In the genomic region with DNA sequence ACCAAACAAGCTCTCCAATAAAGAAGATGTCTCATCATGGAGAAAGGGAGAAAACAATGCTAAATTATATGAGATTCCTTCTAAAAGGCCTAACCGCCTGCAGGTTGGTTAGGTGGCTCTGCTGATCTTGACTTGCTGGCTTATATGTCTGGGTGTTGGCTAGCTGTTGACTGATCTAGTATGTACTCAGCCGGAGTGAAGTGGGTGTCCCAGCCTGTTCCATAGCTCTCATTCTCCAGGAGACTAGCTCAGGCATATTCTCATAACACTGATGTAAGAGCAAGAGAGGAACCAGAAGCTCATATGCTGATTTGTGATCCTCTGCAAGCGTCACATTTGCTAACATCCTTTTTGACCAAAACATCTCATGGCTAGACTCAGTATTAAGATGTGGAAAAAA, we compare ENCODE assay signal across 19 cellular contexts.
DNase-seq lines count a peak whose midpoint lies in the region; ATAC-seq, FAIRE-seq and TF ChIP-seq lines count a peak whose summit lies in the region.
"Had no signal": no experiment of that assay in that cellular context is flagged by ENCODE, and none has a peak within 500 bp of the region (broad histone marks: within the 10 kb centered on the region; RNA-seq: fewer than 3 reads in every experiment).

No MANE protein-coding gene starts in this region.

- no peak overlapping the region for H2BK5ac ChIP-seq in H1 (ENCODE audit: low read depth, low read length)

- H3K14ac ChIP-seq in H1 (ENCODE audit: insufficient read length), result no peak overlapping the region

- no peaks in the 10 kb centered on the region; a peak in 1 of 4 replicates for H3K9me3 ChIP-seq in H1 (ENCODE audit: insufficient read depth in 2 of 2, low read depth in 1 of 2, low read length in 1 of 2)
- H3K9me3 ChIP-seq: BLaER1, HAP-1 had no signal

- POLR2A ChIA-PET in H1 (lab: Charles Lee; ENCODE audit: partially characterized antibody), result no interaction called here

- H3K23ac ChIP-seq in H1 (ENCODE audit: insufficient read length), result no peak overlapping the region

- H3K18ac ChIP-seq in H1 (ENCODE audit: extremely low read depth, low read length), result no peak overlapping the region

- no peak overlapping the region for H4K8ac ChIP-seq in H1 (ENCODE audit: extremely low read depth, insufficient read depth, low read length)

- no peak overlapping the region for H2BK15ac ChIP-seq in H1 (ENCODE audit: low read length)

- no peaks in the 10 kb centered on the region for H3K4me1 ChIP-seq in H1 (replicated peaks in 1 of 4; ENCODE audit: control insufficient read depth in 3 of 4, insufficient read depth in 4 of 4, low read length in 3 of 4)
- H3K4me1 ChIP-seq: BLaER1, HAP-1 had no signal

- no peak overlapping the region for H2AK5ac ChIP-seq in H1 (ENCODE audit: low read depth, low read length)

- no peaks in the 10 kb centered on the region for H3K23me2 ChIP-seq in H1 (ENCODE audit: low read depth, low read length)

- no peaks in the 10 kb centered on the region for H3K79me1 ChIP-seq in H1 (ENCODE audit: low read depth, low read length)

- no peak overlapping the region for H3K9ac ChIP-seq in H1 (replicated peaks in 1 of 4; ENCODE audit: extremely low read depth in 1 of 4, low read depth in 3 of 4, low read length in 3 of 4)
- H3K9ac ChIP-seq: BLaER1 had no signal

- H3K56ac ChIP-seq in H1 (replicated peaks; ENCODE audit: insufficient read length, low read depth, low read length), result no peak overlapping the region

- CTCF ChIA-PET in H1 (lab: Charles Lee; ENCODE audit: partially characterized antibody), result interaction anchor here (0.6 kb wide), 1 partner anchor 215 kb away, joined by 3 read pairs; no protein-coding TSS in a partner anchor

- no peaks in the 10 kb centered on the region for H3K27me3 ChIP-seq in H1 (replicated peaks in 1 of 4; ENCODE audit: control insufficient read depth in 3 of 4, extremely low read depth in 1 of 4, insufficient read depth in 3 of 4, low read length in 3 of 4)
- H3K27me3 ChIP-seq: BLaER1 had no signal

- H2BK20ac ChIP-seq in H1 (ENCODE audit: low read length), result no peak overlapping the region

- intact Hi-C loops in Right ventricle myocardium inferior (cut with DNase I), result no loop called here
- intact Hi-C loops in cardiac septum (cut with DNase I), result no loop called here

- H2BK120ac ChIP-seq in H1 (replicated peaks; ENCODE audit: low read depth, low read length), result no peak overlapping the region

- H2BK12ac ChIP-seq in H1 (ENCODE audit: low read depth, low read length), result no peak overlapping the region

- ATAC-seq in Right ventricle myocardium inferior, result peak; percentile 31
- ATAC-seq: GM12878 had no signal

- no peak overlapping the region for H4K5ac ChIP-seq in H1 (ENCODE audit: insufficient read length, low read depth, low read length)

- FAIRE-seq in H1 (lab: Jason Lieb, UNC), result no peak
- FAIRE-seq: GM12878, GM19239, HTR-8/SVneo had no signal

- no peak overlapping the region for H4K91ac ChIP-seq in H1 (replicated peaks; ENCODE audit: insufficient read length, low read length)

- H3K79me2 ChIP-seq in H1 (ENCODE audit: control insufficient read depth in 1 of 2, insufficient read depth in 2 of 2, low read length in 2 of 2), result no peaks in the 10 kb centered on the region

- H3K36me3 ChIP-seq in H1 (ENCODE audit: control insufficient read depth in 2 of 4, insufficient read depth in 4 of 4, low read length in 3 of 4), result no peaks in the 10 kb centered on the region
- H3K36me3 ChIP-seq: BLaER1, HAP-1 had no signal

- WGBS in H1 (ENCODE audit: extremely low coverage in 1 of 2, insufficient coverage in 1 of 2, insufficient read length in 1 of 2, insufficient replicate concordance in 2 of 2, low coverage in 1 of 2, low lambda C conversion rate in 2 of 2, missing lambda C conversion rate in 1 of 2), 2 experiments, result 90% methylated on average over 3 of the region's 3 CpGs; no CpG with 5 or more reads in 1 of the 2 experiments

- DNase-seq in Right ventricle myocardium inferior (ENCODE audit: missing footprints) (no peak), cardiac septum (ENCODE audit: low spot score) (no peak), DMS53 (lab: John Stamatoyannopoulos, UW) (peak; percentile 50), NCI-H2029 treated with DMSO at 0.1 percent for 48 hours (lab: John Stamatoyannopoulos, UW) (peak; percentile 36), H1 (ENCODE audit: low read depth in 1 of 2, low spot score in 2 of 2) (no peak), NCI-H226 (no peak), NCI-H69 (lab: John Stamatoyannopoulos, UW) (no peak), iPS-NIHi7 (ENCODE audit: extremely low spot score) (no peak)
- DNase-seq: 8988T; CD4-positive, alpha-beta memory T cell; DMS153; DND-41; EL; IMR-90 had no signal

- H3K4me3 ChIP-seq in H1 (ENCODE audit: extremely low read depth in 1 of 4, insufficient read depth in 2 of 4, low read depth in 3 of 4, low read length in 4 of 4), result no peak overlapping the region
- H3K4me3 ChIP-seq: BLaER1, GM12878, HAP-1 had no signal

- no peak for TF ChIP-seq RAD21 in H1 (IDR thresholded peaks at IDR 0.05 in 1 of 2, conservative IDR thresholded peaks at IDR 0.05 in 1 of 2; ENCODE audit: low read depth in 2 of 2, low read length in 2 of 2)

- H3K4me2 ChIP-seq in H1 (ENCODE audit: insufficient read depth in 1 of 2, low read depth in 2 of 2, low read length in 2 of 2), result no peak overlapping the region
- H3K4me2 ChIP-seq: BLaER1 had no signal

- H2AFZ ChIP-seq in H1 (ENCODE audit: low read length), result peak overlapping the region; percentile 32; the same call in 1 of the 2 replicates

- H4K20me1 ChIP-seq in H1 (replicated peaks in 1 of 2; ENCODE audit: control insufficient read depth in 1 of 2, insufficient read depth in 2 of 2, low read length in 2 of 2), result no peaks in the 10 kb centered on the region
- H4K20me1 ChIP-seq: BLaER1 had no signal

- no peak overlapping the region for H3K27ac ChIP-seq in H1 (ENCODE audit: low read depth, low read length)
- H3K27ac ChIP-seq: BLaER1 had no signal

- TF ChIP-seq POLR2A in H1 (IDR thresholded peaks at IDR 0.05; ENCODE audit: control extremely low read depth in 1 of 2, low read depth in 2 of 2, low read length in 2 of 2), result no peak

- no peak overlapping the region for H3K4ac ChIP-seq in H1 (replicated peaks; ENCODE audit: insufficient read length, low read depth, low read length)

- no peak for TF ChIP-seq EP300 in H1 (IDR thresholded peaks at IDR 0.05; ENCODE audit: borderline replicate concordance in 1 of 2, low read depth in 2 of 2, low read length in 2 of 2)

- no peak for TF ChIP-seq CTCF in H1 (IDR thresholded peaks at IDR 0.05; ENCODE audit: control extremely low read depth in 1 of 3, insufficient read depth in 1 of 3, low read depth in 1 of 3, low read length in 3 of 3)

TF ChIP-seq in H1, 55 proteins besides CTCF, POLR2A, EP300 and RAD21 (continues in another document):
- TF ChIP-seq TCF12 (IDR thresholded peaks at IDR 0.05; ENCODE audit: low read depth, low read length) (no peak), RNF2 (IDR thresholded peaks at IDR 0.05; ENCODE audit: borderline replicate concordance, low read depth, low read length, missing control alignments, poor library complexity, severe bottlenecking) (no peak), SIN3A (conservative IDR thresholded peaks at IDR 0.05 in 1 of 2, IDR thresholded peaks at IDR 0.05 in 1 of 2; ENCODE audit: low read depth in 1 of 2, low read length in 2 of 2) (no peak), CREB1 (IDR thresholded peaks at IDR 0.05) (no peak), KDM1A (IDR thresholded peaks at IDR 0.05; ENCODE audit: borderline replicate concordance, low read length) (no peak)
- TF ChIP-seq, protein P1, sequence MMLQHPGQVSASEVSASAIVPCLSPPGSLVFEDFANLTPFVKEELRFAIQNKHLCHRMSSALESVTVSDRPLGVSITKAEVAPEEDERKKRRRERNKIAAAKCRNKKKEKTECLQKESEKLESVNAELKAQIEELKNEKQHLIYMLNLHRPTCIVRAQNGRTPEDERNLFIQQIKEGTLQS (IDR thresholded peaks at IDR 0.05; ENCODE audit: insufficient read depth, low read depth, low read length), result no peak

Comparison
In these comparisons a context has a peak if more than half of its experiments do, and no peak if none do; other contexts are left out.
1. DNase-seq: peak in DMS53 (single experiment) and NCI-H2029 treated with DMSO at 0.1 percent for 48 hours (single experiment); none in Right ventricle myocardium inferior (single experiment), cardiac septum (single experiment), H1 (0 of 2), NCI-H226 (single experiment), NCI-H69 (single experiment) and iPS-NIHi7 (single experiment).